32 cellular contexts compared by ENCODE assay signal in genomic region chr3:186331043-186331442, GRCh38. TPM values are rescaled to one million over a fixed set of nuclear protein-coding genes. Genes with fewer than 3 reads are reported as not detected.
DNase-seq lines count a peak whose midpoint lies in the region; ATAC-seq and TF ChIP-seq lines count a peak whose summit lies in the region.
"Had no signal": no experiment of that assay in that cellular context is flagged by ENCODE, and none has a peak within 500 bp of the region (broad histone marks: within the 10 kb centered on the region; RNA-seq: fewer than 3 reads in every experiment).

No MANE protein-coding gene starts in this region.

- TF ChIP-seq CTCF in heart right ventricle (IDR thresholded peaks at IDR 0.05) = no peak

- H3K36me3 ChIP-seq in heart right ventricle = no peaks in the 10 kb centered on the region
- H3K36me3 ChIP-seq: esophagus muscularis mucosa, heart left ventricle, left ventricle myocardium inferior, pancreas, stomach had no signal

- DNase-seq in activated T-cell treated with anti-CD3 and anti-CD28 coated beads, Interleukin-2, amount 50 U/mL, for 72 hours = peak in 1 of 2 donors; percentile 3
- no peak for DNase-seq in activated T-cell treated with anti-CD3 and anti-CD28 coated beads, Interleukin-2, amount 50 U/mL, for 24 hours
- DNase-seq in M059J (ENCODE audit: low read depth) (peak; percentile 44), heart right ventricle (no peak), NCI-H1436 (lab: John Stamatoyannopoulos, UW) (no peak)
- DNase-seq in stimulated activated naive B cell treated with anti-CD40 and anti-IgM and Interleukin-4, amounts not matched to agents 10 μg/mL and 1 μg/mL and 100 μg/mL, for 72 hours = peak; percentile 34
- DNase-seq: ACHN; activated CD8-positive, alpha-beta memory T cell treated with anti-CD3 and anti-CD28 coated beads, Interleukin-2, amount 10 ng/mL, durations not matched to agents 7 days and 5 days; activated naive CD4-positive, alpha-beta T cell; activated T-cell treated with anti-CD3 and anti-CD28 coated beads, Interleukin-2, amount 50 U/mL, for 48 hours; cerebellar nuclear complex; dermis blood vessel endothelial cell; endodermal cell; foreskin fibroblast; heart left ventricle; left ventricle myocardium inferior; MM.1S; NCI-H1417 treated with DMSO at 0.1 percent for 48 hours; NCI-H2081; NCI-H226; NCI-H69; pancreas; stomach had no signal

- peaks cover 37% of the 10 kb centered on the region for H3K27me3 Mint-ChIP-seq in activated T-cell treated with anti-CD3 and anti-CD28 coated beads, Interleukin-2, amount 50 U/mL, for 72 hours (ENCODE audit: low read depth)
- H3K27me3 Mint-ChIP-seq in activated T-cell treated with anti-CD3 and anti-CD28 coated beads, Interleukin-2, amount 50 U/mL, for 24 hours = peaks cover 34% of the 10 kb centered on the region
- peaks cover 5 to 9% of the 10 kb centered on the region in 2 donors for H3K27me3 Mint-ChIP-seq in stimulated activated naive B cell treated with anti-CD40 and anti-IgM and Interleukin-4, amounts not matched to agents 10 μg/mL and 1 μg/mL and 100 μg/mL, for 72 hours
- H3K27me3 Mint-ChIP-seq: B cell had no signal

- H3K4me3 ChIP-seq in heart right ventricle = no peak overlapping the region
- H3K4me3 ChIP-seq: esophagus muscularis mucosa, heart left ventricle, left ventricle myocardium inferior, pancreas, skin epidermis, stomach had no signal

- peak overlapping the region; percentile 10 for H3K27ac Mint-ChIP-seq in activated T-cell treated with anti-CD3 and anti-CD28 coated beads, Interleukin-2, amount 50 U/mL, for 72 hours
- no peak overlapping the region for H3K27ac Mint-ChIP-seq in activated T-cell treated with anti-CD3 and anti-CD28 coated beads, Interleukin-2, amount 50 U/mL, for 24 hours
- H3K27ac Mint-ChIP-seq in stimulated activated naive B cell treated with anti-CD40 and anti-IgM and Interleukin-4, amounts not matched to agents 10 μg/mL and 1 μg/mL and 100 μg/mL, for 72 hours = peak overlapping the region; percentile 59
- H3K27ac Mint-ChIP-seq: activated CD8-positive, alpha-beta memory T cell treated with anti-CD3 and anti-CD28 coated beads, Interleukin-2, amount 10 ng/mL, durations not matched to agents 7 days and 5 days; B cell; brain; endodermal cell had no signal

- H3K9me3 ChIP-seq in heart right ventricle = no peaks in the 10 kb centered on the region
- H3K9me3 ChIP-seq: esophagus muscularis mucosa, heart left ventricle, left ventricle myocardium inferior, pancreas, stomach had no signal

- ATAC-seq in activated T-cell treated with anti-CD3 and anti-CD28 coated beads, Interleukin-2, amount 50 U/mL, for 72 hours (replicated peaks in 1 of 2) = peak in 1 of 2 donors; percentile 40
- ATAC-seq in GM18858 (IDR thresholded peaks at IDR 0.05; ENCODE audit: unreplicated experiment) (peak; percentile 53), heart right ventricle (no peak)
- ATAC-seq in stimulated activated naive B cell treated with anti-CD40 and anti-IgM and Interleukin-4, amounts not matched to agents 10 μg/mL and 1 μg/mL and 100 μg/mL, for 72 hours (replicated peaks) = peak; percentile 97
- ATAC-seq: activated CD8-positive, alpha-beta memory T cell treated with anti-CD3 and anti-CD28 coated beads, Interleukin-2, amount 10 ng/mL, durations not matched to agents 7 days and 5 days; heart left ventricle; pancreas; Right ventricle myocardium inferior had no signal

- peaks cover 14% of the 10 kb centered on the region for H3K4me1 Mint-ChIP-seq in activated T-cell treated with anti-CD3 and anti-CD28 coated beads, Interleukin-2, amount 50 U/mL, for 72 hours (ENCODE audit: low read depth)
- peaks cover 7% of the 10 kb centered on the region for H3K4me1 Mint-ChIP-seq in activated T-cell treated with anti-CD3 and anti-CD28 coated beads, Interleukin-2, amount 50 U/mL, for 24 hours (ENCODE audit: low read depth)
- H3K4me1 Mint-ChIP-seq in stimulated activated naive B cell treated with anti-CD40 and anti-IgM and Interleukin-4, amounts not matched to agents 10 μg/mL and 1 μg/mL and 100 μg/mL, for 72 hours = peaks cover 17 to 28% of the 10 kb centered on the region in 2 donors
- H3K4me1 Mint-ChIP-seq: activated CD8-positive, alpha-beta memory T cell treated with anti-CD3 and anti-CD28 coated beads, Interleukin-2, amount 10 ng/mL, durations not matched to agents 7 days and 5 days; brain; endodermal cell; neural crest cell had no signal

- peaks cover 0 to 1% of the 10 kb centered on the region in 2 donors for H3K36me3 Mint-ChIP-seq in activated T-cell treated with anti-CD3 and anti-CD28 coated beads, Interleukin-2, amount 50 U/mL, for 72 hours (ENCODE audit: insufficient read depth in 2 of 2)
- H3K36me3 Mint-ChIP-seq in activated T-cell treated with anti-CD3 and anti-CD28 coated beads, Interleukin-2, amount 50 U/mL, for 24 hours (ENCODE audit: low read depth) = no peaks in the 10 kb centered on the region
- no peaks in the 10 kb centered on the region for H3K36me3 Mint-ChIP-seq in stimulated activated naive B cell treated with anti-CD40 and anti-IgM and Interleukin-4, amounts not matched to agents 10 μg/mL and 1 μg/mL and 100 μg/mL, for 72 hours
- H3K36me3 Mint-ChIP-seq: activated CD8-positive, alpha-beta memory T cell treated with anti-CD3 and anti-CD28 coated beads, Interleukin-2, amount 10 ng/mL, durations not matched to agents 7 days and 5 days; brain had no signal

- no peak overlapping the region for H3K27ac ChIP-seq in heart right ventricle
- H3K27ac ChIP-seq: heart left ventricle, KMS-11, left ventricle myocardium inferior, pancreas, skin epidermis, stomach had no signal

- H3K27me3 ChIP-seq in heart right ventricle = no peaks in the 10 kb centered on the region
- H3K27me3 ChIP-seq: esophagus muscularis mucosa, heart left ventricle, pancreas, stomach had no signal

- intact Hi-C loops in heart right ventricle (cut with DNase I) = no loop called here

- 81 to 86% methylated on average over 2 of the region's 2 CpGs for WGBS in heart right ventricle, 2 donors

- H3K9me3 Mint-ChIP-seq in activated T-cell treated with anti-CD3 and anti-CD28 coated beads, Interleukin-2, amount 50 U/mL, for 72 hours = no peaks in the 10 kb centered on the region
- H3K9me3 Mint-ChIP-seq in activated T-cell treated with anti-CD3 and anti-CD28 coated beads, Interleukin-2, amount 50 U/mL, for 24 hours = no peaks in the 10 kb centered on the region
- H3K9me3 Mint-ChIP-seq in stimulated activated naive B cell treated with anti-CD40 and anti-IgM and Interleukin-4, amounts not matched to agents 10 μg/mL and 1 μg/mL and 100 μg/mL, for 72 hours = no peaks in the 10 kb centered on the region
- H3K9me3 Mint-ChIP-seq: endodermal cell, neural crest cell had no signal

- no peak overlapping the region for H3K4me3 Mint-ChIP-seq in activated T-cell treated with anti-CD3 and anti-CD28 coated beads, Interleukin-2, amount 50 U/mL, for 72 hours
- no peak overlapping the region for H3K4me3 Mint-ChIP-seq in activated T-cell treated with anti-CD3 and anti-CD28 coated beads, Interleukin-2, amount 50 U/mL, for 24 hours
- H3K4me3 Mint-ChIP-seq in stimulated activated naive B cell treated with anti-CD40 and anti-IgM and Interleukin-4, amounts not matched to agents 10 μg/mL and 1 μg/mL and 100 μg/mL, for 72 hours = no peak overlapping the region
- H3K4me3 Mint-ChIP-seq: activated CD8-positive, alpha-beta memory T cell treated with anti-CD3 and anti-CD28 coated beads, Interleukin-2, amount 10 ng/mL, durations not matched to agents 7 days and 5 days; B cell; brain; endodermal cell; neural crest cell had no signal

- peaks cover 0 to 14% (median 6%) of the 10 kb centered on the region in 9 donors for H3K4me1 ChIP-seq in heart right ventricle
- H3K4me1 ChIP-seq: pancreas, stomach had no signal

RNA-seq across cellular contexts. Expression of gene DGKG, which starts 31.0 kb away (rescaled TPM):
- 1 to 10 TPM in 1 of 2 donors, under 1 TPM in 1; 0.42 to 1.0 TPM for total RNA-seq in activated T-cell treated with anti-CD3 and anti-CD28 coated beads, Interleukin-2, amount 50 U/mL, for 72 hours
- total RNA-seq in M059J (2014; rRNA removed; shearing (Covaris generic)) = 14.4 and 16.7 TPM in 2 replicates
- total RNA-seq in heart right ventricle = 10 to 100 TPM; 14.6 to 75.7 (median 45.4) TPM
- polyA plus RNA-seq in heart right ventricle = 10 to 100 TPM in 1 of 2 donors, 1 to 10 TPM in 1; 7.2 to 12.3 TPM
- total RNA-seq: neural crest cell; T-helper 2 cell treated with Interferon-gamma antibody and Interleukin-4, amounts not matched to agents 100 ng/mL and 5 ng/mL, for 36 hours had no signal

Comparison
In these comparisons a context has a peak if more than half of its experiments do, and no peak if none do; other contexts are left out.
1. ATAC-seq: peak in GM18858 (single experiment) and stimulated activated naive B cell treated with anti-CD40 and anti-IgM and Interleukin-4, amounts not matched to agents 10 μg/mL and 1 μg/mL and 100 μg/mL, for 72 hours (2 of 2); none in heart right ventricle (0 of 8).
2. DNase-seq: peak in M059J (single experiment) and stimulated activated naive B cell treated with anti-CD40 and anti-IgM and Interleukin-4, amounts not matched to agents 10 μg/mL and 1 μg/mL and 100 μg/mL, for 72 hours (single experiment); none in activated T-cell treated with anti-CD3 and anti-CD28 coated beads, Interleukin-2, amount 50 U/mL, for 24 hours (single experiment), heart right ventricle (0 of 2) and NCI-H1436 (single experiment).